ENCODE assay signal across 8 cellular contexts in genomic region chr4:99894998-99895397, GRCh38. TPM values are rescaled to one million over a fixed set of nuclear protein-coding genes. Genes with fewer than 3 reads are reported as not detected.
DNase-seq lines count a peak whose midpoint lies in the region; ATAC-seq and TF ChIP-seq lines count a peak whose summit lies in the region.

No MANE protein-coding gene starts in this region.

- POLR2A ChIA-PET in AG04450 (lab: Yijun Ruan, JAX): interaction anchor here (1.0 to 1.4 kb wide), 3 partner anchors 52 to 55 kb away, joined by 4 to 10 read pairs (median 9); partner anchors contain the start of gene H2AZ1

- CTCF ChIA-PET in AG04450 (lab: Charles Lee): interaction anchor here (2.7 kb wide), 1 partner anchor 53 kb away, joined by 9 read pairs; no protein-coding TSS in a partner anchor

- peak overlapping the region; percentile 82 to 95 for H3K27ac Mint-ChIP-seq in natural killer cell treated with Interleukin-12 subunit alpha and Interleukin-12 subunit beta and Interleukin-15 and Interleukin-18, amount 100 ng/mL, for 72 hours

- no peaks in the 10 kb centered on the region for H3K9me2 ChIP-seq in Loucy (replicated peaks; ENCODE audit: low read depth, low read length)

- intact Hi-C loops in dorsolateral prefrontal cortex (cut with DNase I): loop anchor here (1.0 to 2.0 kb wide), 4 partner anchors 52 to 332 kb away; partner anchors contain the start of genes DNAJB14 (in 1 of the 2) and TRMT10A (in 1 of the 2)

- no peaks in the 10 kb centered on the region for H3K36me3 Mint-ChIP-seq in natural killer cell treated with Interleukin-12 subunit alpha and Interleukin-12 subunit beta and Interleukin-15 and Interleukin-18, amount 100 ng/mL, for 72 hours

- peak overlapping the region; percentile 92 for H3K4me2 ChIP-seq in Loucy (ENCODE audit: low read depth, low read length, poor library complexity, severe bottlenecking)

- no peak for ATAC-seq in natural killer cell treated with Interleukin-12 subunit alpha and Interleukin-12 subunit beta and Interleukin-15 and Interleukin-18, amount 100 ng/mL, for 72 hours
- no peak for ATAC-seq in GM18907 (IDR thresholded peaks at IDR 0.05; ENCODE audit: unreplicated experiment)

- H4K20me1 ChIP-seq in Loucy (ENCODE audit: insufficient read depth, low read length, poor library complexity, severe bottlenecking): peaks cover 9% of the 10 kb centered on the region

- H3K4me1 Mint-ChIP-seq in natural killer cell treated with Interleukin-12 subunit alpha and Interleukin-12 subunit beta and Interleukin-15 and Interleukin-18, amount 100 ng/mL, for 72 hours (ENCODE audit: low read depth in 2 of 2): peaks cover 25 to 30% of the 10 kb centered on the region in 2 donors

- H3K9ac ChIP-seq in Loucy (ENCODE audit: low read depth, low read length, poor library complexity, severe bottlenecking): peak overlapping the region; percentile 90

- 0 out of 2 replicates have a peak, but pooled peaks cover 4% of the 10 kb centered on the region for H3K36me3 ChIP-seq in Loucy (ENCODE audit: insufficient read depth, low read length)

- peaks cover 32% of the 10 kb centered on the region for H3K79me2 ChIP-seq in Loucy (ENCODE audit: insufficient read depth, low read length)

- DNase-seq in AG04450 (ENCODE audit: low read depth, low spot score) (no peak), dorsolateral prefrontal cortex (peak in 1 of 10 donors; percentile 11), NCI-H774 (lab: John Stamatoyannopoulos, UW) (no peak), DMS114 treated with DMSO at 0.1 percent for 48 hours (lab: John Stamatoyannopoulos, UW; ENCODE audit: unreplicated experiment) (no peak), GM20000 (ENCODE audit: low spot score) (no peak)
- DNase-seq in natural killer cell treated with Interleukin-12 subunit alpha and Interleukin-12 subunit beta and Interleukin-15 and Interleukin-18, amount 100 ng/mL, for 72 hours (ENCODE audit: low spot score): no peak

- H3K4me3 ChIP-seq in AG04450 (ENCODE audit: low read depth, low read length) (peak overlapping the region; percentile 59), Loucy (ENCODE audit: low read length, poor library complexity, severe bottlenecking) (peak overlapping the region; percentile 95), dorsolateral prefrontal cortex (peak overlapping the region; percentile 69 to 97 (median 88))

- no peak overlapping the region for H2AFZ ChIP-seq in Loucy (ENCODE audit: low read length)

- H3K27me3 ChIP-seq in AG04450 (ENCODE audit: control insufficient read depth, insufficient read depth, low read length) (no peaks in the 10 kb centered on the region), Loucy (ENCODE audit: insufficient read depth, low read length, poor library complexity, severe bottlenecking) (peaks cover 4% of the 10 kb centered on the region), dorsolateral prefrontal cortex (no peaks in the 10 kb centered on the region)

- peaks cover 31% of the 10 kb centered on the region for H3K4me1 ChIP-seq in Loucy (ENCODE audit: insufficient read depth, low read length, poor library complexity, severe bottlenecking)

- H3K27ac ChIP-seq in AG04450 (ENCODE audit: low read depth, low read length): peak overlapping the region; percentile 42
- peak overlapping the region in 51 of 59 donors; percentile 13 to 91 (median 79) for H3K27ac ChIP-seq in dorsolateral prefrontal cortex

- H3K27me3 Mint-ChIP-seq in natural killer cell treated with Interleukin-12 subunit alpha and Interleukin-12 subunit beta and Interleukin-15 and Interleukin-18, amount 100 ng/mL, for 72 hours: no peaks in the 10 kb centered on the region

- TF ChIP-seq CTCF in AG04450 (IDR thresholded peaks at IDR 0.05; ENCODE audit: low read depth, low read length) (no peak), Loucy (conservative IDR thresholded peaks at IDR 0.05; ENCODE audit: low read length) (no peak), dorsolateral prefrontal cortex (IDR thresholded peaks at IDR 0.05 in 54 of 56, conservative IDR thresholded peaks at IDR 0.05 in 2 of 56; ENCODE audit: low read depth in 1 of 56, partially characterized antibody in 56 of 56) (no peak), GM20000 (IDR thresholded peaks at IDR 0.05; ENCODE audit: extremely low read depth, missing control alignments) (no peak)

- peak overlapping the region; percentile 87 for H3K4me3 Mint-ChIP-seq in natural killer cell treated with Interleukin-12 subunit alpha and Interleukin-12 subunit beta and Interleukin-15 and Interleukin-18, amount 100 ng/mL, for 72 hours

- H3K9me3 ChIP-seq in AG04450 (ENCODE audit: control insufficient read depth, insufficient read depth, low read length) (no peaks in the 10 kb centered on the region), Loucy (ENCODE audit: insufficient read depth, low read depth, low read length) (no peaks in the 10 kb centered on the region)

- H3K9me3 Mint-ChIP-seq in natural killer cell treated with Interleukin-12 subunit alpha and Interleukin-12 subunit beta and Interleukin-15 and Interleukin-18, amount 100 ng/mL, for 72 hours: no peaks in the 10 kb centered on the region

- H3F3A ChIP-seq in Loucy (ENCODE audit: low read depth): 0 out of 2 replicates have a peak, but pooled peaks cover 2% of the 10 kb centered on the region

RNA-seq across cellular contexts. Expression of gene LAMTOR3, which starts 0.8 kb away (rescaled TPM):
- 44.2 and 66.3 TPM in 2 replicates for polyA plus RNA-seq in AG04450 (2011; rRNA removed)
- polyA minus RNA-seq in AG04450 (2011; rRNA and poly(A)+ RNA removed): 9.9 and 24.1 TPM in 2 replicates
- 10 to 100 TPM; 26.6 to 58.4 (median 43.5) TPM for total RNA-seq in dorsolateral prefrontal cortex
- 10 to 100 TPM; 13.9 to 32.3 TPM for total RNA-seq in natural killer cell treated with Interleukin-12 subunit alpha and Interleukin-12 subunit beta and Interleukin-15 and Interleukin-18, amount 100 ng/mL, for 72 hours

RNA-seq across cellular contexts. Expression of gene DNAJB14, which starts 51.4 kb away (rescaled TPM):
- polyA plus RNA-seq in AG04450 (2011; rRNA removed): 13.1 and 21.3 TPM in 2 replicates
- polyA minus RNA-seq in AG04450 (2011; rRNA and poly(A)+ RNA removed): 7.7 and 20.5 TPM in 2 replicates
- 100 to 1,000 TPM in 59 of 120 experiments, 10 to 100 TPM in 61; 61.3 to 136 (median 99.5) TPM for total RNA-seq in dorsolateral prefrontal cortex
- total RNA-seq in natural killer cell treated with Interleukin-12 subunit alpha and Interleukin-12 subunit beta and Interleukin-15 and Interleukin-18, amount 100 ng/mL, for 72 hours: 10 to 100 TPM; 51.4 to 70.3 TPM

RNA-seq across cellular contexts. Expression of gene H2AZ1, which starts 55.1 kb away (rescaled TPM):
- polyA plus RNA-seq in AG04450 (2011; rRNA removed): 355 and 447 TPM in 2 replicates
- polyA minus RNA-seq in AG04450 (2011; rRNA and poly(A)+ RNA removed): 154 and 158 TPM in 2 replicates
- total RNA-seq in dorsolateral prefrontal cortex: 100 to 1,000 TPM in 101 of 120 experiments, 10 to 100 TPM in 19; 70.3 to 166 (median 124) TPM
- total RNA-seq in natural killer cell treated with Interleukin-12 subunit alpha and Interleukin-12 subunit beta and Interleukin-15 and Interleukin-18, amount 100 ng/mL, for 72 hours: 100 to 1,000 TPM; 429 to 580 TPM
